ENCODE assay signal across 31 cellular contexts in the genomic region with DNA sequence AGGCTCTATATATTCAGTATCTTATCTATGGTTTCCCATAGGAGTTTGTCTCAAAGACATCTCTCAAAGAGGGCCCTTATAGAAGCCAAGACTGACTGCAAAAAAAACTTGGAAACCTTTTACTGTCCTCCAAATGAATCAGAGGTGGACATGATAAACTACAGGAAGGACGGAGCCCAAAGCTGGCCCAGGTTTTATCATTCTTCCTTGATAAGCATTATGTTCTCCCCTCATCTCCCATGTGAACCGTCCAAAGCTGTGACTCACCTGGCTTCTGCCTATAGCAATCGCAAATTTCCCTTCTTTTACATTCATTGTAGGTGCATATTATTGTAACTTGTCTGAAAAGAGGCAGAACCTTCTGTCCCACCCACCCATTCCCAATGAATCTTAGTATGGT. TPM values are rescaled to one million over a fixed set of nuclear protein-coding genes. Genes with fewer than 3 reads are reported as not detected.
"Had no signal": no experiment of that assay in that cellular context is flagged by ENCODE, and none has a peak within 500 bp of the region (broad histone marks: within the 10 kb centered on the region; RNA-seq: fewer than 3 reads in every experiment).

No MANE protein-coding gene starts in this region.

- H3K27ac Mint-ChIP-seq: activated CD4-positive, alpha-beta memory T cell treated with anti-CD3 and anti-CD28 coated beads for 36 hours; activated CD4-positive, alpha-beta T cell treated with anti-CD3 and anti-CD28 coated beads for 36 hours; activated CD4-positive, alpha-beta T cell treated with anti-CD3 and anti-CD28 coated beads, Interleukin-2, amount 10 ng/mL, durations not matched to agents 24 days and 14 days; activated CD8-positive, alpha-beta memory T cell treated with anti-CD3 and anti-CD28 coated beads, Interleukin-2, amount 10 ng/mL, durations not matched to agents 7 days and 5 days; activated CD8-positive, alpha-beta T cell treated with anti-CD3 and anti-CD28 coated beads, Interleukin-2, amount 10 ng/mL, durations not matched to agents 7 days and 5 days; activated T-cell treated with anti-CD3 and anti-CD28 coated beads, Interleukin-2, amount 50 U/mL, for 24 hours; activated T-helper 17 cell treated with anti-CD3 and anti-CD28 coated beads, Interleukin-2, amount 50 U/mL, for 72 hours; dendritic cell treated with granulocyte-macrophage colony-stimulating factor and Interleukin-4, amounts not matched to agents 40 ng/mL and 50 ng/mL, for 4 days; endodermal cell; T-cell; T-helper 1 cell treated with Interleukin-12 subunit alpha and Interleukin-12 subunit beta and Interleukin-4 antibody, amounts not matched to agents 30 μg/mL and 1 μg/mL, for 36 hours had no signal

- DNase-seq: activated CD4-positive, alpha-beta T cell treated with anti-CD3 and anti-CD28 coated beads, Interleukin-2, amount 10 ng/mL, durations not matched to agents 24 days and 14 days; activated CD4-positive, CD25-positive, alpha-beta regulatory T cell; activated CD4-positive, CD25-positive, alpha-beta regulatory T cell treated with anti-CD3 and anti-CD28 coated beads, Interleukin-2, amount 50 U/mL, for 72 hours; activated CD8-positive, alpha-beta memory T cell treated with anti-CD3 and anti-CD28 coated beads, Interleukin-2, amount 10 ng/mL, durations not matched to agents 7 days and 5 days; activated CD8-positive, alpha-beta memory T cell treated with anti-CD3 and anti-CD28 coated beads, Interleukin-2, amount 50 U/mL, for 4 hours; activated CD8-positive, alpha-beta T cell treated with anti-CD3 and anti-CD28 coated beads, Interleukin-2, amount 10 ng/mL, durations not matched to agents 7 days and 5 days; activated effector memory CD4-positive, alpha-beta T cell treated with Interleukin-2 at 50 U/mL for 16 hours; activated gamma-delta T cell treated with Interleukin-2 at 50 U/mL for 16 hours; activated naive CD4-positive, alpha-beta T cell treated with anti-CD3 and anti-CD28 coated beads, Interleukin-2, amount 50 U/mL, for 16 hours; activated naive CD4-positive, alpha-beta T cell treated with Interleukin-2 at 50 U/mL for 16 hours; activated T-cell treated with anti-CD3 and anti-CD28 coated beads, Interleukin-2, amount 50 U/mL, for 24 hours; effector memory CD4-positive, alpha-beta T cell; endodermal cell; foreskin fibroblast; gastrocnemius medialis; glutamatergic neuron; heart left ventricle; T-cell had no signal

- H3K4me3 Mint-ChIP-seq: activated CD4-positive, alpha-beta memory T cell treated with anti-CD3 and anti-CD28 coated beads for 36 hours; activated CD4-positive, alpha-beta T cell treated with anti-CD3 and anti-CD28 coated beads for 36 hours; activated CD4-positive, alpha-beta T cell treated with anti-CD3 and anti-CD28 coated beads, Interleukin-2, amount 10 ng/mL, durations not matched to agents 24 days and 14 days; activated CD8-positive, alpha-beta memory T cell treated with anti-CD3 and anti-CD28 coated beads, Interleukin-2, amount 10 ng/mL, durations not matched to agents 7 days and 5 days; activated CD8-positive, alpha-beta T cell treated with anti-CD3 and anti-CD28 coated beads, Interleukin-2, amount 10 ng/mL, durations not matched to agents 7 days and 5 days; activated naive CD8-positive, alpha-beta T cell; activated T-cell treated with anti-CD3 and anti-CD28 coated beads, Interleukin-2, amount 50 U/mL, for 24 hours; activated T-helper 17 cell treated with anti-CD3 and anti-CD28 coated beads, Interleukin-2, amount 50 U/mL, for 72 hours; central memory CD8-positive, alpha-beta T cell; dendritic cell treated with granulocyte-macrophage colony-stimulating factor and Interleukin-4, amounts not matched to agents 40 ng/mL and 50 ng/mL, for 4 days; endodermal cell; T-cell; T-helper 1 cell treated with Interleukin-12 subunit alpha and Interleukin-12 subunit beta and Interleukin-4 antibody, amounts not matched to agents 30 μg/mL and 1 μg/mL, for 36 hours had no signal

- H3K27me3 Mint-ChIP-seq: activated CD4-positive, alpha-beta memory T cell treated with anti-CD3 and anti-CD28 coated beads for 36 hours; activated CD4-positive, alpha-beta T cell treated with anti-CD3 and anti-CD28 coated beads for 36 hours; activated CD4-positive, alpha-beta T cell treated with anti-CD3 and anti-CD28 coated beads, Interleukin-2, amount 10 ng/mL, durations not matched to agents 24 days and 14 days; activated CD8-positive, alpha-beta memory T cell treated with anti-CD3 and anti-CD28 coated beads, Interleukin-2, amount 10 ng/mL, durations not matched to agents 7 days and 5 days; activated naive CD8-positive, alpha-beta T cell; activated T-cell treated with anti-CD3 and anti-CD28 coated beads, Interleukin-2, amount 50 U/mL, for 24 hours; activated T-helper 17 cell treated with anti-CD3 and anti-CD28 coated beads, Interleukin-2, amount 50 U/mL, for 72 hours; central memory CD8-positive, alpha-beta T cell; dendritic cell treated with granulocyte-macrophage colony-stimulating factor and Interleukin-4, amounts not matched to agents 40 ng/mL and 50 ng/mL, for 4 days; T-cell had no signal

- H3K27ac ChIP-seq: ascending aorta, brain microvascular endothelial cell, coronary artery, gastrocnemius medialis, heart left ventricle had no signal

- H3K9me3 Mint-ChIP-seq: activated CD4-positive, alpha-beta memory T cell treated with anti-CD3 and anti-CD28 coated beads for 36 hours; activated CD4-positive, alpha-beta T cell treated with anti-CD3 and anti-CD28 coated beads, Interleukin-2, amount 10 ng/mL, durations not matched to agents 24 days and 14 days; activated T-cell treated with anti-CD3 and anti-CD28 coated beads, Interleukin-2, amount 50 U/mL, for 24 hours; activated T-helper 17 cell treated with anti-CD3 and anti-CD28 coated beads, Interleukin-2, amount 50 U/mL, for 72 hours; central memory CD8-positive, alpha-beta T cell; dendritic cell treated with granulocyte-macrophage colony-stimulating factor and Interleukin-4, amounts not matched to agents 40 ng/mL and 50 ng/mL, for 4 days; endodermal cell; T-cell; T-helper 1 cell treated with Interleukin-12 subunit alpha and Interleukin-12 subunit beta and Interleukin-4 antibody, amounts not matched to agents 30 μg/mL and 1 μg/mL, for 36 hours had no signal

- H3K27me3 ChIP-seq: ascending aorta, brain microvascular endothelial cell, dorsolateral prefrontal cortex, gastrocnemius medialis, heart left ventricle had no signal

- H3K4me3 ChIP-seq: ascending aorta, coronary artery, gastrocnemius medialis, heart left ventricle had no signal

- ATAC-seq: activated CD8-positive, alpha-beta memory T cell treated with anti-CD3 and anti-CD28 coated beads, Interleukin-2, amount 10 ng/mL, durations not matched to agents 7 days and 5 days; activated CD8-positive, alpha-beta T cell treated with anti-CD3 and anti-CD28 coated beads, Interleukin-2, amount 10 ng/mL, durations not matched to agents 7 days and 5 days; esophagus mucosa; gastrocnemius medialis; T-cell had no signal

- H3K9me3 ChIP-seq: ascending aorta, gastrocnemius medialis, heart left ventricle had no signal

RNA-seq across cellular contexts. Expression of a gene that starts 35.0 kb away (rescaled TPM):
- total RNA-seq: ascending aorta, bronchial epithelial cell, endodermal cell, esophagus mucosa had no signal
